8 cellular contexts compared by ENCODE assay signal in the genomic region with DNA sequence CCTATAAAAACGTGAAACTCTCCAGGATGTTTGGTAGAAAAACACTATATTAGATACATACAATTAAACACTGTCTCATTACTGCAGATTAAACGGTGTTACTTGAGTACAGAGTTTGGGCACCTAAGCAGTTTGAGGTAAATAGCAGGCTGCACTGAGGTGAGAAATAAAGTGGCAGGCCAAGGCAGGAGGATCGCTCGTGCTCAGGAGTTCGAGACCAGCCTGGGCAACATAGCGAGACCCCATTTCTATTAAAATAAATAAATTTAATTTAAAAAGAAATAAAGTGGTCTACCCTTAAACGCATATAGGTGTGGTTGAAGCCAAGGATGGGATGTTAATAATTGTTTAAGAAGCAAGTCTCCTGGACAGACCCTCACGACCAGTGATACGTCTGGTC. TPM values are rescaled to one million over a fixed set of nuclear protein-coding genes. Genes with fewer than 3 reads are reported as not detected.
DNase-seq lines count a peak whose midpoint lies in the region; ATAC-seq and TF ChIP-seq lines count a peak whose summit lies in the region.

No MANE protein-coding gene starts in this region.

- ATAC-seq in HG03025 (IDR thresholded peaks at IDR 0.05; ENCODE audit: low FRiP score, unreplicated experiment): no peak
- no peak for ATAC-seq in GM18907 (IDR thresholded peaks at IDR 0.05; ENCODE audit: unreplicated experiment)

- no peaks in the 10 kb centered on the region for H3K9me3 ChIP-seq in SJCRH30 (replicated peaks)

- no peak for TF ChIP-seq CTCF in GM12875 (IDR thresholded peaks at IDR 0.05; ENCODE audit: borderline replicate concordance, insufficient read depth, low read depth, low read length)

- H3K27me3 ChIP-seq in SJCRH30 (no peaks in the 10 kb centered on the region), rectal smooth muscle tissue (ENCODE audit: control insufficient read depth, insufficient read depth, low read length) (no peaks in the 10 kb centered on the region)

- peak overlapping the region; percentile 81 for H3K4me3 ChIP-seq in GM12875 (ENCODE audit: low read depth, low read length)
- peak overlapping the region; percentile 87 for H3K4me3 ChIP-seq in SJCRH30
- peak overlapping the region; percentile 73 for H3K4me3 ChIP-seq in rectal smooth muscle tissue (ENCODE audit: low read length)

- H3K4me1 ChIP-seq in SJCRH30: no peaks in the 10 kb centered on the region
- H3K4me1 ChIP-seq in rectal smooth muscle tissue (ENCODE audit: control insufficient read depth, insufficient read depth, low read length): no peaks in the 10 kb centered on the region

- H3K36me3 ChIP-seq in SJCRH30: peaks cover 17% of the 10 kb centered on the region
- H3K36me3 ChIP-seq in rectal smooth muscle tissue (ENCODE audit: control insufficient read depth, insufficient read depth, low read length): no peaks in the 10 kb centered on the region

- H3K9ac ChIP-seq in rectal smooth muscle tissue (ENCODE audit: low read length): peak overlapping the region; percentile 14

- DNase-seq in SJCRH30 (no peak), fibroblast of peridontal ligament (ENCODE audit: extremely low read depth) (peak; percentile 4), NCI-H1092 treated with DMSO at 0.1 percent for 48 hours (lab: John Stamatoyannopoulos, UW) (no peak)
- DNase-seq in effector CD4-positive, alpha-beta T cell: no peak

- peak overlapping the region; percentile 76; the same call in 1 of the 2 replicates for H3K27ac ChIP-seq in SJCRH30
- H3K27ac ChIP-seq in rectal smooth muscle tissue (ENCODE audit: low read depth, low read length): peak overlapping the region; percentile 87

RNA-seq across cellular contexts. Expression of a gene that starts 1.2 kb away (rescaled TPM):
- total RNA-seq in SJCRH30 (2014; rRNA removed; shearing (Covaris generic)): 82.5 and 85.2 TPM in 2 replicates
